19 cellular contexts compared by ENCODE assay signal in genomic region chr13:42101821-42102580, GRCh38. TPM values are rescaled to one million over a fixed set of nuclear protein-coding genes. Genes with fewer than 3 reads are reported as not detected.
DNase-seq lines count a peak whose midpoint lies in the region; ATAC-seq and TF ChIP-seq lines count a peak whose summit lies in the region.
"Had no signal": no experiment of that assay in that cellular context is flagged by ENCODE, and none has a peak within 500 bp of the region (broad histone marks: within the 10 kb centered on the region; RNA-seq: fewer than 3 reads in every experiment).

No MANE protein-coding gene starts in this region.

- H3K4me3 Mint-ChIP-seq in central memory CD8-positive, alpha-beta T cell = no peak overlapping the region
- H3K4me3 Mint-ChIP-seq: activated CD4-positive, alpha-beta T cell treated with anti-CD3 and anti-CD28 coated beads, Interleukin-2, amount 10 ng/mL, durations not matched to agents 24 days and 14 days had no signal

- H3K4me1 ChIP-seq in heart right ventricle = peaks cover 0 to 33% (median 23%) of the 10 kb centered on the region in 9 donors
- peaks cover 6 to 18% (median 11%) of the 10 kb centered on the region in 4 donors for H3K4me1 ChIP-seq in upper lobe of left lung

- intact Hi-C loops in heart right ventricle (cut with DNase I) = loop anchor here in 3 of 10 donors (10.0 kb wide), 2 partner anchors 57 to 197 kb away; partner anchors contain the start of gene DGKH (in 1 of the 3)
- intact Hi-C loops in left cardiac atrium (cut with DNase I) = loop anchor here (10.0 kb wide), 3 partner anchors 57 to 437 kb away; partner anchors contain the start of gene DGKH (in 1 of the 2)
- intact Hi-C loops in posterior vena cava (cut with DNase I) = loop anchor here in 1 of 2 donors (10.0 kb wide), 1 partner anchor 57 kb away; the partner anchor contains the start of gene DGKH

- no peak for TF ChIP-seq EP300 in upper lobe of left lung (IDR thresholded peaks at IDR 0.05)

- peaks cover 0 to 12% (median 0%) of the 10 kb centered on the region in 11 donors for H3K9me3 ChIP-seq in heart right ventricle
- no peaks in the 10 kb centered on the region for H3K9me3 ChIP-seq in upper lobe of left lung

- H3K4me1 Mint-ChIP-seq in central memory CD8-positive, alpha-beta T cell = peaks cover 15% of the 10 kb centered on the region

- no peak overlapping the region for H3K4me3 ChIP-seq in heart right ventricle
- H3K4me3 ChIP-seq in upper lobe of left lung = no peak overlapping the region
- H3K4me3 ChIP-seq: smooth muscle cell, vagina had no signal

- H3K27me3 Mint-ChIP-seq in central memory CD8-positive, alpha-beta T cell = no peaks in the 10 kb centered on the region
- H3K27me3 Mint-ChIP-seq: activated CD4-positive, alpha-beta T cell treated with anti-CD3 and anti-CD28 coated beads, Interleukin-2, amount 10 ng/mL, durations not matched to agents 24 days and 14 days had no signal

- DNase-seq in heart right ventricle = peak in 1 of 2 donors; percentile 24
- DNase-seq in left cardiac atrium = no peak
- DNase-seq in NCI-H2029 treated with DMSO at 0.1 percent for 48 hours (lab: John Stamatoyannopoulos, UW) = peak; percentile 7
- no peak for DNase-seq in central memory CD8-positive, alpha-beta T cell (ENCODE audit: low spot score in 2 of 2)
- no peak for DNase-seq in upper lobe of left lung
- DNase-seq in posterior vena cava (ENCODE audit: low spot score) = no peak
- no peak for DNase-seq in C1 segment of cervical spinal cord (lab: John Stamatoyannopoulos, UW)
- DNase-seq in HuH-7 (ENCODE audit: low spot score) = no peak
- DNase-seq: activated CD4-positive, alpha-beta T cell treated with anti-CD3 and anti-CD28 coated beads, Interleukin-2, amount 10 ng/mL, durations not matched to agents 24 days and 14 days; activated T-cell treated with anti-CD3 and anti-CD28 coated beads, Interleukin-2, amount 50 U/mL, for 48 hours; AML-193; DMS 273 treated with DMSO at 0.1 percent for 48 hours; GOT3; NCI-H526; occipital lobe; stimulated activated naive CD4-positive, alpha-beta T cell treated with Interleukin-2 at 50 U/mL for 16 hours; T1000 had no signal

- 51 to 68% methylated on average over 3 of the region's 3 CpGs for WGBS in heart right ventricle, 2 donors
- WGBS in upper lobe of left lung, 2 donors = 54 to 61% methylated on average over 3 of the region's 3 CpGs

- no peaks in the 10 kb centered on the region for H3K36me3 ChIP-seq in heart right ventricle
- H3K36me3 ChIP-seq in upper lobe of left lung = no peaks in the 10 kb centered on the region
- H3K36me3 ChIP-seq: vagina had no signal

- TF ChIP-seq CTCF in heart right ventricle (IDR thresholded peaks at IDR 0.05) (no peak), upper lobe of left lung (IDR thresholded peaks at IDR 0.05) (no peak)

- peak overlapping the region; percentile 2 for H3K27ac Mint-ChIP-seq in central memory CD8-positive, alpha-beta T cell (ENCODE audit: low read depth)
- H3K27ac Mint-ChIP-seq: activated CD4-positive, alpha-beta T cell treated with anti-CD3 and anti-CD28 coated beads, Interleukin-2, amount 10 ng/mL, durations not matched to agents 24 days and 14 days had no signal

- H3K27ac ChIP-seq in heart right ventricle = peak overlapping the region in 1 of 10 donors; percentile 10
- peak overlapping the region in 3 of 4 donors; percentile 2 to 33 (median 6) for H3K27ac ChIP-seq in upper lobe of left lung
- H3K27ac ChIP-seq: vagina had no signal

- H3K36me3 Mint-ChIP-seq in central memory CD8-positive, alpha-beta T cell (ENCODE audit: insufficient read depth) = no peaks in the 10 kb centered on the region

- peak; percentile 34 to 69 (median 58) for ATAC-seq in heart right ventricle
- ATAC-seq in left cardiac atrium = no peak
- ATAC-seq in central memory CD8-positive, alpha-beta T cell (replicated peaks; ENCODE audit: extremely low read depth, poor library complexity, severe bottlenecking) = no peak
- ATAC-seq in upper lobe of left lung (ENCODE audit: low FRiP score in 2 of 2) = no peak

- H3K9me3 Mint-ChIP-seq in central memory CD8-positive, alpha-beta T cell = no peaks in the 10 kb centered on the region
- H3K9me3 Mint-ChIP-seq: activated CD4-positive, alpha-beta T cell treated with anti-CD3 and anti-CD28 coated beads, Interleukin-2, amount 10 ng/mL, durations not matched to agents 24 days and 14 days had no signal

- H3K27me3 ChIP-seq in heart right ventricle = no peaks in the 10 kb centered on the region
- no peaks in the 10 kb centered on the region for H3K27me3 ChIP-seq in upper lobe of left lung
- H3K27me3 ChIP-seq: vagina had no signal

- no peak for TF ChIP-seq POLR2A in upper lobe of left lung (IDR thresholded peaks at IDR 0.05)

RNA-seq across cellular contexts. Expression of gene DGKH, which starts 53.6 kb away (rescaled TPM):
- total RNA-seq in heart right ventricle (10 to 100 TPM in 1 of 10 donors, 1 to 10 TPM in 9; 4.7 to 11.0 (median 8.1) TPM), left cardiac atrium (1 to 10 TPM; 4.0 to 8.8 TPM), upper lobe of left lung (10 to 100 TPM in 5 of 6 donors, 1 to 10 TPM in 1; 9.6 to 33.2 (median 17.4) TPM), posterior vena cava (10 to 100 TPM; 15.0 to 29.4 TPM)
- polyA plus RNA-seq in heart right ventricle = 1 to 10 TPM; 1.2 to 2.7 TPM

Comparison
In these comparisons a context has a peak if more than half of its experiments do, and no peak if none do; other contexts are left out.
1. ATAC-seq: peak in heart right ventricle (8 of 8); none in left cardiac atrium (0 of 2), central memory CD8-positive, alpha-beta T cell (single experiment) and upper lobe of left lung (0 of 2).